In genomic region chr5:41527201-41527779, GRCh38 we compare ENCODE assay signal across 12 cellular contexts. TPM values are rescaled to one million over a fixed set of nuclear protein-coding genes. Genes with fewer than 3 reads are reported as not detected.
DNase-seq lines count a peak whose midpoint lies in the region; ATAC-seq and TF ChIP-seq lines count a peak whose summit lies in the region.
"Had no signal": no experiment of that assay in that cellular context is flagged by ENCODE, and none has a peak within 500 bp of the region (broad histone marks: within the 10 kb centered on the region; RNA-seq: fewer than 3 reads in every experiment).

No MANE protein-coding gene starts in this region.

- peaks cover 14% of the 10 kb centered on the region for H3K9me3 ChIP-seq in MG63

- ATAC-seq in HG03139 (IDR thresholded peaks at IDR 0.05; ENCODE audit: unreplicated experiment), result no peak

- no peaks in the 10 kb centered on the region for H3K9me3 Mint-ChIP-seq in endothelial cell (ENCODE audit: unreplicated experiment)

- H3K36me3 Mint-ChIP-seq in endothelial cell (ENCODE audit: low read depth, unreplicated experiment), result no peaks in the 10 kb centered on the region
- H3K36me3 Mint-ChIP-seq: brain; CD8-positive, alpha-beta memory T cell had no signal

- H3K4me3 Mint-ChIP-seq in endothelial cell (ENCODE audit: unreplicated experiment), result no peak overlapping the region
- H3K4me3 Mint-ChIP-seq: brain; CD8-positive, alpha-beta memory T cell had no signal

- DNase-seq in AG10803 (ENCODE audit: low read depth), result peak; percentile 90
- peak; percentile 88 for DNase-seq in MG63
- peak; percentile 0 for DNase-seq in dermis blood vessel endothelial cell
- DNase-seq in kidney tubule cell (ENCODE audit: low spot score), result peak; percentile 97
- DNase-seq in D341Med (ENCODE audit: low spot score), result no peak
- no peak for DNase-seq in HuH-7.5 (ENCODE audit: low spot score)
- no peak for DNase-seq in endothelial cell (ENCODE audit: low spot score)
- DNase-seq: CD8-positive, alpha-beta memory T cell; SIG-M5 had no signal

- no peaks in the 10 kb centered on the region for H3K27me3 ChIP-seq in MG63

- no peak overlapping the region for H3K27ac Mint-ChIP-seq in endothelial cell (ENCODE audit: unreplicated experiment)
- H3K27ac Mint-ChIP-seq: brain; CD8-positive, alpha-beta memory T cell had no signal

- peaks cover 5% of the 10 kb centered on the region for H3K4me1 Mint-ChIP-seq in endothelial cell (ENCODE audit: unreplicated experiment)
- H3K4me1 Mint-ChIP-seq: brain; CD8-positive, alpha-beta memory T cell had no signal

- H3K4me3 ChIP-seq in AG10803 (ENCODE audit: low read length) (no peak overlapping the region), MG63 (no peak overlapping the region)

- TF ChIP-seq CTCF in AG10803 (conservative IDR thresholded peaks at IDR 0.05; ENCODE audit: low read length) (no peak), endothelial cell (IDR thresholded peaks at IDR 0.05; ENCODE audit: unreplicated experiment) (no peak)

- H3K36me3 ChIP-seq in MG63, result no peaks in the 10 kb centered on the region

- H3K27me3 Mint-ChIP-seq in endothelial cell (ENCODE audit: unreplicated experiment), result no peaks in the 10 kb centered on the region
- H3K27me3 Mint-ChIP-seq: CD8-positive, alpha-beta memory T cell had no signal

RNA-seq across cellular contexts. Expression of gene PLCXD3, which starts 16.9 kb away (rescaled TPM):
- not detected in 2 replicates for total RNA-seq in MG63 (2014; rRNA removed; shearing (Covaris generic); ENCODE audit: low replicate concordance)
- total RNA-seq in dermis blood vessel endothelial cell (0.19 and 0.51 TPM in 2 replicates), endothelial cell (ENCODE audit: unreplicated experiment) (0.26 TPM)
- total RNA-seq: CD8-positive, alpha-beta memory T cell; osteocyte had no signal

Comparison
In these comparisons a context has a peak if more than half of its experiments do, and no peak if none do; other contexts are left out.
1. DNase-seq: peak in AG10803 (single experiment), MG63 (single experiment), dermis blood vessel endothelial cell (single experiment) and kidney tubule cell (single experiment); none in D341Med (single experiment), HuH-7.5 (single experiment) and endothelial cell (single experiment).